19 cellular contexts compared by ENCODE assay signal in genomic region chr18:59047321-59047991, GRCh38.
DNase-seq lines count a peak whose midpoint lies in the region; ATAC-seq and TF ChIP-seq lines count a peak whose summit lies in the region.
"Had no signal": no experiment of that assay in that cellular context is flagged by ENCODE, and none has a peak within 500 bp of the region (broad histone marks: within the 10 kb centered on the region; RNA-seq: fewer than 3 reads in every experiment).

No MANE protein-coding gene starts in this region.

- no peak for ATAC-seq in activated T-cell treated with anti-CD3 and anti-CD28 coated beads, Interleukin-2, amount 50 U/mL, for 4 hours
- no peak for ATAC-seq in HG03378 (IDR thresholded peaks at IDR 0.05; ENCODE audit: unreplicated experiment)
- ATAC-seq: GM12878 had no signal

- no peak overlapping the region for H3K4me3 ChIP-seq in WERI-Rb-1 (ENCODE audit: low read depth, low read length)
- no peak overlapping the region for H3K4me3 ChIP-seq in neural progenitor cell
- H3K4me3 ChIP-seq: GM12878, Peyer's patch had no signal

- peak; percentile 82 for DNase-seq in G401 (ENCODE audit: low spot score)
- DNase-seq in NCI-H524 treated with DMSO at 0.1 percent for 48 hours (lab: John Stamatoyannopoulos, UW), result peak; percentile 29
- DNase-seq in WERI-Rb-1, result peak; percentile 53
- DNase-seq in neural progenitor cell (ENCODE audit: low spot score), result no peak
- DNase-seq in NCI-H1105 treated with DMSO at 0.1 percent for 48 hours (lab: John Stamatoyannopoulos, UW), result no peak
- DNase-seq in activated T-cell treated with anti-CD3 and anti-CD28 coated beads, Interleukin-2, amount 50 U/mL, for 4 hours, result no peak
- DNase-seq: Calu3, DMS53, GDM1, KBM-7, MV-4-11, NCI-H1694 treated with DMSO at 0.1 percent for 48 hours, NCI-H2081, NCI-H2227 treated with DMSO at 0.1 percent for 48 hours, NCI-H774, SHP77 treated with DMSO at 0.1 percent for 48 hours had no signal

- H3K4me2 ChIP-seq in neural progenitor cell, result no peak overlapping the region

- TF ChIP-seq CTCF in WERI-Rb-1 (IDR thresholded peaks at IDR 0.05; ENCODE audit: low read depth, low read length) (no peak), neural progenitor cell (IDR thresholded peaks at IDR 0.05) (no peak)

- H3K79me2 ChIP-seq in neural progenitor cell (ENCODE audit: low read depth), result no peaks in the 10 kb centered on the region

- H4K20me1 ChIP-seq in neural progenitor cell (ENCODE audit: low read depth), result no peaks in the 10 kb centered on the region

- peak overlapping the region; percentile 15 for H3K4me3 Mint-ChIP-seq in neural progenitor cell
- no peak overlapping the region for H3K4me3 Mint-ChIP-seq in activated T-cell treated with anti-CD3 and anti-CD28 coated beads, Interleukin-2, amount 50 U/mL, for 4 hours

- peaks cover 7% of the 10 kb centered on the region for H3K27me3 Mint-ChIP-seq in neural progenitor cell (ENCODE audit: insufficient read depth, low read depth)
- H3K27me3 Mint-ChIP-seq in activated T-cell treated with anti-CD3 and anti-CD28 coated beads, Interleukin-2, amount 50 U/mL, for 4 hours (ENCODE audit: low read depth), result peaks cover 17% of the 10 kb centered on the region

- H3K27ac Mint-ChIP-seq in neural progenitor cell, result no peak overlapping the region

- H3F3A ChIP-seq in neural progenitor cell (ENCODE audit: low read depth), result no peaks in the 10 kb centered on the region

- no peak overlapping the region for H3K9ac ChIP-seq in neural progenitor cell

- H3K4me1 Mint-ChIP-seq in neural progenitor cell, result peaks cover 28% of the 10 kb centered on the region
- no peaks in the 10 kb centered on the region for H3K4me1 Mint-ChIP-seq in activated T-cell treated with anti-CD3 and anti-CD28 coated beads, Interleukin-2, amount 50 U/mL, for 4 hours (ENCODE audit: low read depth)

- H3K36me3 ChIP-seq in WERI-Rb-1 (no peaks in the 10 kb centered on the region), neural progenitor cell (no peaks in the 10 kb centered on the region)
- H3K36me3 ChIP-seq: Peyer's patch had no signal

- H3K9me3 Mint-ChIP-seq in neural progenitor cell, result no peaks in the 10 kb centered on the region
- no peaks in the 10 kb centered on the region for H3K9me3 Mint-ChIP-seq in activated T-cell treated with anti-CD3 and anti-CD28 coated beads, Interleukin-2, amount 50 U/mL, for 4 hours

- H3K27ac ChIP-seq in WERI-Rb-1, result peak overlapping the region; percentile 46
- no peak overlapping the region for H3K27ac ChIP-seq in neural progenitor cell
- H3K27ac ChIP-seq: Peyer's patch had no signal

- no peaks in the 10 kb centered on the region for H3K36me3 Mint-ChIP-seq in neural progenitor cell
- H3K36me3 Mint-ChIP-seq in activated T-cell treated with anti-CD3 and anti-CD28 coated beads, Interleukin-2, amount 50 U/mL, for 4 hours (ENCODE audit: insufficient read depth), result no peaks in the 10 kb centered on the region

- no peaks in the 10 kb centered on the region for H3K9me3 ChIP-seq in WERI-Rb-1 (ENCODE audit: severe bottlenecking)
- H3K9me3 ChIP-seq in neural progenitor cell (ENCODE audit: low read depth), result no peaks in the 10 kb centered on the region
- H3K9me3 ChIP-seq: Peyer's patch had no signal

- peaks cover 5% of the 10 kb centered on the region for H3K4me1 ChIP-seq in neural progenitor cell
- H3K4me1 ChIP-seq: Peyer's patch had no signal

- in situ Hi-C loops in G401 (cut with HindIII; ENCODE audit: low sequenced_read_pairs), result no loop called here

- H3K27me3 ChIP-seq in WERI-Rb-1 (ENCODE audit: insufficient read depth, low read depth, severe bottlenecking) (no peaks in the 10 kb centered on the region), neural progenitor cell (no peaks in the 10 kb centered on the region)
- H3K27me3 ChIP-seq: Peyer's patch had no signal

- no peak overlapping the region for H2AFZ ChIP-seq in neural progenitor cell (replicated peaks)

Comparison
In these comparisons a context has a peak if more than half of its experiments do, and no peak if none do; other contexts are left out.
1. DNase-seq: peak in G401 (single experiment), NCI-H524 treated with DMSO at 0.1 percent for 48 hours (single experiment) and WERI-Rb-1 (single experiment); none in neural progenitor cell (single experiment), NCI-H1105 treated with DMSO at 0.1 percent for 48 hours (single experiment) and activated T-cell treated with anti-CD3 and anti-CD28 coated beads, Interleukin-2, amount 50 U/mL, for 4 hours (single experiment).